In genomic region chr19:2782936-2783780, GRCh38 we compare ENCODE assay signal across 8 cellular contexts. TPM values are rescaled to one million over a fixed set of nuclear protein-coding genes. Genes with fewer than 3 reads are reported as not detected.
DNase-seq lines count a peak whose midpoint lies in the region; FAIRE-seq and TF ChIP-seq lines count a peak whose summit lies in the region.

TSS of gene SGTA (minus strand) at chr19:2783273. CDS start at chr19:2769068, 14,205 bp downstream.

- H3K27me3 Mint-ChIP-seq in activated naive CD4-positive, alpha-beta T cell treated with anti-CD3 and anti-CD28 coated beads for 36 hours (ENCODE audit: low read depth): no peaks in the 10 kb centered on the region

- peak within 1 kb of the TSS; percentile 76 for H3K27ac ChIP-seq in neuronal stem cell (replicated peaks; ENCODE audit: low read length)

- peak; percentile 54 for TF ChIP-seq CTCF in GM06990 (IDR thresholded peaks at IDR 0.05; ENCODE audit: insufficient read depth, low read length, poor library complexity, severe bottlenecking)
- peak; percentile 18 for TF ChIP-seq CTCF in HFF-Myc (IDR thresholded peaks at IDR 0.05; ENCODE audit: low read depth, low read length, missing control alignments)
- TF ChIP-seq CTCF in subcutaneous adipose tissue (IDR thresholded peaks at IDR 0.05; ENCODE audit: low read depth): no peak

- H3K9me3 ChIP-seq in neuronal stem cell (replicated peaks in 1 of 2; ENCODE audit: control insufficient read depth in 2 of 2, insufficient read depth in 1 of 2, low read depth in 1 of 2, low read length in 2 of 2): no peaks in the 10 kb centered on the region

- peak within 1 kb of the TSS; percentile 96 for H2AK5ac ChIP-seq in neuronal stem cell (ENCODE audit: low read depth, low read length)

- DNase-seq in GM06990 (ENCODE audit: extremely low read depth, insufficient read length) (peak; percentile 95), HFF-Myc (ENCODE audit: extremely low read depth, low read depth) (peak; percentile 97), NAMALWA (ENCODE audit: low spot score) (peak; percentile 100), SK-N-DZ (ENCODE audit: low spot score) (peak; percentile 99), frontal cortex (ENCODE audit: low spot score in 2 of 2) (peak; percentile 99), neuronal stem cell (ENCODE audit: low spot score) (peak; percentile 98)
- peak; percentile 99 for DNase-seq in activated naive CD4-positive, alpha-beta T cell treated with anti-CD3 and anti-CD28 coated beads for 36 hours

- peak within 1 kb of the TSS; percentile 19 for H4K8ac ChIP-seq in neuronal stem cell (ENCODE audit: low read depth, low read length)

- H3K4me1 ChIP-seq in neuronal stem cell (ENCODE audit: control insufficient read depth in 2 of 2, insufficient read depth in 1 of 2, low read depth in 1 of 2, low read length in 2 of 2): peaks cover 10 to 11% of the 10 kb centered on the region in 2 donors

- CTCF ChIA-PET in activated naive CD4-positive, alpha-beta T cell treated with anti-CD3 and anti-CD28 coated beads for 36 hours (lab: Charles Lee): interaction anchor here (0.6 to 2.7 kb wide), 4 partner anchors 34 to 135 kb away, joined by 3 to 8 read pairs (median 5); no protein-coding TSS in a partner anchor

- intact Hi-C loops in activated naive CD4-positive, alpha-beta T cell treated with anti-CD3 and anti-CD28 coated beads for 36 hours (cut with micrococcal nuclease): loop anchor here (1.0 to 10.0 kb wide), 5 partner anchors 162 to 618 kb away; partner anchors contain the start of genes DOT1L, GADD45B, NCLN and PLEKHJ1

- no peak within 1 kb of the TSS for H2BK12ac ChIP-seq in neuronal stem cell (ENCODE audit: low read length)

- peak within 1 kb of the TSS; percentile 94 for H3K4me3 Mint-ChIP-seq in activated naive CD4-positive, alpha-beta T cell treated with anti-CD3 and anti-CD28 coated beads for 36 hours

- no peak within 1 kb of the TSS for H2BK120ac ChIP-seq in neuronal stem cell (ENCODE audit: low read depth, low read length)

- peak within 1 kb of the TSS; percentile 97 for H3K18ac ChIP-seq in neuronal stem cell (ENCODE audit: low read length)

- no CpG with 5 or more reads among the region's 68 CpGs for WGBS in neuronal stem cell (ENCODE audit: extremely low coverage in 2 of 2, insufficient read length in 2 of 2, insufficient replicate concordance in 1 of 2), 2 donors

- peak within 1 kb of the TSS; percentile 98 for H3K4me3 ChIP-seq in GM06990 (replicated peaks; ENCODE audit: low read depth, low read length)
- peak within 1 kb of the TSS; percentile 92 for H3K4me3 ChIP-seq in HFF-Myc (replicated peaks; ENCODE audit: low read depth, low read length)
- H3K4me3 ChIP-seq in neuronal stem cell (ENCODE audit: low read length in 2 of 2): peak within 1 kb of the TSS; percentile 91 to 100

- peak within 1 kb of the TSS; percentile 91 for H3K27ac Mint-ChIP-seq in activated naive CD4-positive, alpha-beta T cell treated with anti-CD3 and anti-CD28 coated beads for 36 hours

- H2AFZ ChIP-seq in neuronal stem cell (ENCODE audit: low read length): peak within 1 kb of the TSS; percentile 82

- no peaks in the 10 kb centered on the region for H3K9me3 Mint-ChIP-seq in activated naive CD4-positive, alpha-beta T cell treated with anti-CD3 and anti-CD28 coated beads for 36 hours

- H2BK5ac ChIP-seq in neuronal stem cell (ENCODE audit: low read length): peak within 1 kb of the TSS; percentile 94

- peak within 1 kb of the TSS; percentile 84 for H2BK15ac ChIP-seq in neuronal stem cell (ENCODE audit: low read length)

- FAIRE-seq in frontal cortex (lab: Jason Lieb, UNC): peak; percentile 98

- H3K27me3 ChIP-seq in GM06990 (replicated peaks; ENCODE audit: control insufficient read depth, insufficient read depth, low read length) (no peaks in the 10 kb centered on the region), neuronal stem cell (ENCODE audit: control insufficient read depth in 3 of 3, insufficient read depth in 3 of 3, low read depth in 1 of 3, low read length in 3 of 3) (no peaks in the 10 kb centered on the region)

- H3K4ac ChIP-seq in neuronal stem cell (ENCODE audit: low read length): no peak within 1 kb of the TSS

- H3K14ac ChIP-seq in neuronal stem cell (ENCODE audit: low read length): no peak within 1 kb of the TSS

- peaks cover 14% of the 10 kb centered on the region for H3K36me3 Mint-ChIP-seq in activated naive CD4-positive, alpha-beta T cell treated with anti-CD3 and anti-CD28 coated beads for 36 hours (ENCODE audit: low read depth)

- H3K4me1 Mint-ChIP-seq in activated naive CD4-positive, alpha-beta T cell treated with anti-CD3 and anti-CD28 coated beads for 36 hours (ENCODE audit: low read depth): peaks cover 65% of the 10 kb centered on the region

- peaks cover 3% of the 10 kb centered on the region for H3K36me3 ChIP-seq in GM06990 (ENCODE audit: control insufficient read depth, insufficient read depth, low read length)
- peaks cover 10 to 43% of the 10 kb centered on the region in 2 donors for H3K36me3 ChIP-seq in neuronal stem cell (replicated peaks in 1 of 2; ENCODE audit: control insufficient read depth in 2 of 2, insufficient read depth in 2 of 2, low read length in 2 of 2)

- peaks cover 16% of the 10 kb centered on the region for H3K79me1 ChIP-seq in neuronal stem cell (ENCODE audit: low read depth, low read length)

- peak within 1 kb of the TSS; percentile 82 for H3K4me2 ChIP-seq in neuronal stem cell (ENCODE audit: insufficient read depth, low read length, poor library complexity, severe bottlenecking)

- peak within 1 kb of the TSS; percentile 96 for H3K9ac ChIP-seq in neuronal stem cell (ENCODE audit: low read depth, low read length, poor library complexity)

- peak within 1 kb of the TSS; percentile 94 for H3K23ac ChIP-seq in neuronal stem cell (ENCODE audit: low read depth, low read length, poor library complexity)

- H4K91ac ChIP-seq in neuronal stem cell (ENCODE audit: low read depth, low read length, poor library complexity): peak within 1 kb of the TSS; percentile 46

RNA-seq across cellular contexts. Expression of gene SGTA, which starts in this region (rescaled TPM):
- 105 and 108 TPM in 2 replicates for polyA plus RNA-seq in SK-N-DZ (2014; cell fraction: cytosol; rRNA removed)
- 59.3 and 61.9 TPM in 2 replicates for polyA plus RNA-seq in SK-N-DZ (2014; cell fraction: nucleus; rRNA removed)
- total RNA-seq in activated naive CD4-positive, alpha-beta T cell treated with anti-CD3 and anti-CD28 coated beads for 36 hours: 10 to 100 TPM; 44.3 to 44.6 TPM
- 31.4 TPM for total RNA-seq in frontal cortex
- 73.5 TPM for polyA plus RNA-seq in neuronal stem cell (2013, experiment 1 of 2)
- polyA plus RNA-seq in neuronal stem cell (2013, experiment 2 of 2): 71.9 TPM
- total RNA-seq in subcutaneous adipose tissue: 10 to 100 TPM; 14.8 to 43.1 (median 24.2) TPM

Comparison
In these comparisons a context has a peak if more than half of its experiments do, and no peak if none do; other contexts are left out.
1. Peak in every context shown above with its lines: DNase-seq, H3K4me3 ChIP-seq and H3K27ac ChIP-seq.